Comparison of ENCODE assay signal across 18 cellular contexts in genomic region chr16:57725976-57726375, GRCh38. TPM values are rescaled to one million over a fixed set of nuclear protein-coding genes. Genes with fewer than 3 reads are reported as not detected.
DNase-seq lines count a peak whose midpoint lies in the region; ATAC-seq, FAIRE-seq and TF ChIP-seq lines count a peak whose summit lies in the region.
"Had no signal": no experiment of that assay in that cellular context is flagged by ENCODE, and none has a peak within 500 bp of the region (broad histone marks: within the 10 kb centered on the region; RNA-seq: fewer than 3 reads in every experiment).

No MANE protein-coding gene starts in this region.

- intact Hi-C loops in K562 (cut with micrococcal nuclease), result no loop called here
- intact Hi-C loops in spleen (cut with DNase I; ENCODE audit: low total_unique reads), result no loop called here
- intact Hi-C loops in dorsolateral prefrontal cortex (cut with DNase I), result loop anchor here in 1 of 2 donors (10.0 kb wide), 1 partner anchor 121 kb away; no protein-coding TSS in a partner anchor

- no peak overlapping the region for H3K14ac ChIP-seq in neuronal stem cell (ENCODE audit: low read length)

- H3K4me3 ChIP-seq in H7 (ENCODE audit: insufficient read depth, low read depth, low read length), result no peak overlapping the region
- no peak overlapping the region for H3K4me3 ChIP-seq in K562
- H3K4me3 ChIP-seq in neuronal stem cell (ENCODE audit: low read length in 2 of 2), result no peak overlapping the region
- no peak overlapping the region for H3K4me3 ChIP-seq in spleen
- H3K4me3 ChIP-seq in dorsolateral prefrontal cortex, result no peak overlapping the region
- no peak overlapping the region for H3K4me3 ChIP-seq in brain microvascular endothelial cell (ENCODE audit: low read depth, low read length)

- no peaks in the 10 kb centered on the region for H3K79me1 ChIP-seq in neuronal stem cell (ENCODE audit: low read depth, low read length)

- H2BK15ac ChIP-seq in neuronal stem cell (ENCODE audit: low read length), result no peak overlapping the region

- H2AFZ ChIP-seq in K562 (ENCODE audit: low read depth, low read length) (no peak overlapping the region), neuronal stem cell (ENCODE audit: low read length) (no peak overlapping the region)

- no peak for ATAC-seq in K562
- no peak for ATAC-seq in GM18498 (IDR thresholded peaks at IDR 0.05; ENCODE audit: unreplicated experiment)

- H3K36me3 ChIP-seq in H7 (replicated peaks; ENCODE audit: control insufficient read depth, insufficient read depth, low read length) (no peaks in the 10 kb centered on the region), K562 (ENCODE audit: control insufficient read depth, insufficient read depth, low read length) (no peaks in the 10 kb centered on the region), neuronal stem cell (replicated peaks in 1 of 2; ENCODE audit: control insufficient read depth in 2 of 2, insufficient read depth in 2 of 2, low read length in 2 of 2) (no peaks in the 10 kb centered on the region), spleen (no peaks in the 10 kb centered on the region), brain microvascular endothelial cell (replicated peaks) (no peaks in the 10 kb centered on the region)

- H3K9me3 ChIP-seq in K562 (replicated peaks; ENCODE audit: control insufficient read depth, insufficient read depth, low read depth, low read length), result no peaks in the 10 kb centered on the region
- H3K9me3 ChIP-seq in neuronal stem cell (replicated peaks in 1 of 2; ENCODE audit: control insufficient read depth in 2 of 2, insufficient read depth in 1 of 2, low read depth in 1 of 2, low read length in 2 of 2), result peaks cover 0 to 2% of the 10 kb centered on the region in 2 donors
- no peaks in the 10 kb centered on the region for H3K9me3 ChIP-seq in spleen

- CTCF ChIA-PET in K562 (lab: Yijun Ruan, JAX; ENCODE audit: low intra/inter-chr PET ratio), result no interaction called here

- H3K9ac ChIP-seq in K562 (ENCODE audit: insufficient read depth in 1 of 2, low read depth in 2 of 2, low read length in 2 of 2) (no peak overlapping the region), neuronal stem cell (ENCODE audit: low read depth, low read length, poor library complexity) (no peak overlapping the region)

- no TSS peak for BruUV-seq in K562 (replicated peaks; lab: Mats Ljungman, UMichigan)

- in situ Hi-C loops in K562 (cut with MboI), result no loop called here
- in situ Hi-C loops in brain microvascular endothelial cell (cut with HindIII; ENCODE audit: low pct_ligation_motif_present, low sequenced_read_pairs), result no loop called here

- H3K27me3 ChIP-seq in H7 (ENCODE audit: control insufficient read depth, insufficient read depth, low read length) (no peaks in the 10 kb centered on the region), K562 (ENCODE audit: control insufficient read depth in 2 of 2, insufficient read depth in 2 of 2, low read length in 2 of 2) (0 out of 5 replicates have a peak, but pooled peaks cover 0 to 5% of the 10 kb centered on the region in 2 experiments), neuronal stem cell (ENCODE audit: control insufficient read depth in 3 of 3, insufficient read depth in 3 of 3, low read depth in 1 of 3, low read length in 3 of 3) (no peaks in the 10 kb centered on the region), spleen (replicated peaks in 1 of 7) (no peaks in the 10 kb centered on the region), dorsolateral prefrontal cortex (no peaks in the 10 kb centered on the region), brain microvascular endothelial cell (replicated peaks) (no peaks in the 10 kb centered on the region)

- no peak for TF ChIP-seq CTCF in K562 (IDR thresholded peaks at IDR 0.05 in 2 of 3, conservative IDR thresholded peaks at IDR 0.05 in 1 of 3; ENCODE audit: insufficient read depth in 2 of 3, low read depth in 1 of 3, low read length in 3 of 3)
- no peak for TF ChIP-seq CTCF in spleen (IDR thresholded peaks at IDR 0.05 in 8 of 11, conservative IDR thresholded peaks at IDR 0.05 in 3 of 11)
- TF ChIP-seq CTCF in dorsolateral prefrontal cortex (IDR thresholded peaks at IDR 0.05 in 54 of 56, conservative IDR thresholded peaks at IDR 0.05 in 2 of 56; ENCODE audit: low read depth in 1 of 56, partially characterized antibody in 56 of 56), result no peak
- TF ChIP-seq CTCF in brain microvascular endothelial cell (IDR thresholded peaks at IDR 0.05; ENCODE audit: low read depth, low read length, missing control alignments), result no peak

- TF ChIP-seq EP300 in K562 (IDR thresholded peaks at IDR 0.05; ENCODE audit: low read length), result no peak

- H3K23ac ChIP-seq in neuronal stem cell (ENCODE audit: low read depth, low read length, poor library complexity), result peak overlapping the region; percentile 3

- no peaks in the 10 kb centered on the region for H3K79me2 ChIP-seq in K562 (ENCODE audit: control insufficient read depth, insufficient read depth, low read length)

- TF ChIP-seq POLR2A in K562 (conservative IDR thresholded peaks at IDR 0.05), result no peak
- TF ChIP-seq POLR2A in spleen (IDR thresholded peaks at IDR 0.05), result no peak

- POLR2A ChIA-PET in K562 (lab: Yijun Ruan, JAX), result interaction anchor here (0.6 to 2.5 kb wide), 2 partner anchors 10 to 321 kb away, joined by 3 to 12 read pairs; partner anchors contain the start of gene KATNB1

- H3K18ac ChIP-seq in neuronal stem cell (ENCODE audit: low read length), result peak overlapping the region; percentile 31

- H4K8ac ChIP-seq in neuronal stem cell (ENCODE audit: low read depth, low read length), result no peak overlapping the region

- no peak overlapping the region for H2BK120ac ChIP-seq in neuronal stem cell (ENCODE audit: low read depth, low read length)

- H2AK5ac ChIP-seq in neuronal stem cell (ENCODE audit: low read depth, low read length), result no peak overlapping the region

- H4K91ac ChIP-seq in neuronal stem cell (ENCODE audit: low read depth, low read length, poor library complexity), result no peak overlapping the region

- peak; percentile 40 for DNase-seq in H7
- no peak for DNase-seq in K562 (ENCODE audit: extremely low read depth in 1 of 4, low spot score in 3 of 4)
- no peak for DNase-seq in neuronal stem cell (ENCODE audit: low spot score)
- peak; percentile 64 for DNase-seq in spleen
- DNase-seq in dorsolateral prefrontal cortex, result no peak
- no peak for DNase-seq in brain microvascular endothelial cell
- DNase-seq: C1 segment of cervical spinal cord; Calu3; CD4-positive, alpha-beta memory T cell; GF-D8; HCEC 1CT had no signal

- H4K20me1 ChIP-seq in K562 (replicated peaks; ENCODE audit: control insufficient read depth, insufficient read depth, low read length), result no peaks in the 10 kb centered on the region

- TF ChIP-seq RAD21 in K562 (CRISPR knock-in tag; conservative IDR thresholded peaks at IDR 0.05 in 1 of 2, IDR thresholded peaks at IDR 0.05 in 1 of 2), result no peak

- no peak overlapping the region for H3K4me2 ChIP-seq in K562 (ENCODE audit: insufficient read depth, low read length)
- H3K4me2 ChIP-seq in neuronal stem cell (ENCODE audit: insufficient read depth, low read length, poor library complexity, severe bottlenecking), result no peak overlapping the region

- H3K27ac ChIP-seq in K562 (ENCODE audit: extremely low read depth, low read depth, low read length), result no peak overlapping the region
- no peak overlapping the region for H3K27ac ChIP-seq in neuronal stem cell (replicated peaks; ENCODE audit: low read length)
- no peak overlapping the region for H3K27ac ChIP-seq in spleen
- no peak overlapping the region for H3K27ac ChIP-seq in dorsolateral prefrontal cortex
- H3K27ac ChIP-seq in brain microvascular endothelial cell, result no peak overlapping the region

- no peaks in the 10 kb centered on the region for H3K9me1 ChIP-seq in K562 (ENCODE audit: control insufficient read depth, insufficient read depth, low read length)

- no peak for FAIRE-seq in K562 (lab: Jason Lieb, UNC)

- no peak overlapping the region for H3K4ac ChIP-seq in neuronal stem cell (ENCODE audit: low read length)

- WGBS in K562 (ENCODE audit: insufficient coverage, low coverage, missing lambda C conversion rate), result 49% methylated on average over 26 of the region's 30 CpGs
- WGBS in neuronal stem cell (ENCODE audit: extremely low coverage in 2 of 2, insufficient read length in 2 of 2, insufficient replicate concordance in 1 of 2), 2 donors, result no CpG with 5 or more reads among the region's 30 CpGs
- WGBS in spleen, 5 donors, result 93 to 96% (median 94%) methylated on average over 30 of the region's 30 CpGs

- H3K4me1 ChIP-seq in K562 (replicated peaks in 1 of 2; ENCODE audit: control insufficient read depth in 2 of 2, insufficient read depth in 2 of 2, low read length in 2 of 2) (peaks cover 12 to 20% of the 10 kb centered on the region in 2 experiments), neuronal stem cell (ENCODE audit: control insufficient read depth in 2 of 2, insufficient read depth in 1 of 2, low read depth in 1 of 2, low read length in 2 of 2) (peaks cover 0 to 3% of the 10 kb centered on the region in 2 donors), spleen (peaks cover 0 to 6% (median 0%) of the 10 kb centered on the region in 6 donors)

- peak overlapping the region; percentile 76 for H2BK12ac ChIP-seq in neuronal stem cell (ENCODE audit: low read length)

- H2BK5ac ChIP-seq in neuronal stem cell (ENCODE audit: low read length), result no peak overlapping the region

RNA-seq across cellular contexts. Expression of gene KATNB1, which starts 9.6 kb away (rescaled TPM):
- total RNA-seq in H7 (2014; rRNA removed; shearing (Covaris generic)), result 65.0 and 80.6 TPM in 2 replicates
- 32.2 and 108 TPM in 2 replicates for total RNA-seq in K562 (2011; cell fraction: chromatin; rRNA removed; ENCODE audit: low replicate concordance)
- 85.9 and 107 TPM in 2 replicates for total RNA-seq in K562 (2011; cell fraction: nucleolus; rRNA removed)
- total RNA-seq in K562 (2011; cell fraction: nucleoplasm; rRNA removed), result 35.6 and 47.7 TPM in 2 replicates
- total RNA-seq in K562 (2014; rRNA removed), result 41.7 and 49.9 TPM in 2 replicates
- 11.0 and 12.4 TPM in 2 replicates for total RNA-seq in K562 (2014; rRNA removed; fragmentation: Illumina TruSeq; extraction: Trizol)
- total RNA-seq in K562 (2015; rRNA removed; fragmentation: Illumina TruSeq; extraction: Trizol), result 16.2 and 19.2 TPM in 2 replicates
- 50.2 and 52.6 TPM in 2 replicates for total RNA-seq in K562 (2021)
- polyA plus RNA-seq in K562 (2011; rRNA removed), result 21.9 and 35.8 TPM in 2 replicates
- 23.3 and 42.8 TPM in 2 replicates for polyA plus RNA-seq in K562 (2011; cell fraction: cytosol; rRNA removed)
- polyA plus RNA-seq in K562 (2011; cell fraction: nucleus; rRNA removed), result 157 and 196 TPM in 2 replicates
- 32.5 and 46.3 TPM in 2 replicates for polyA plus RNA-seq in K562 (2012)
- 34.2 and 55.7 TPM in 2 replicates for polyA plus RNA-seq in K562 (2014; fragmentation: Illumina TruSeq; extraction: Trizol)
- 1 to 10 TPM; 1.2 to 2.6 TPM for polyA plus RNA-seq in K562 (2014; fragmentation: Nextera tagmentation; extraction: Ambion mirVana)
- polyA plus RNA-seq in K562 (2014; rRNA removed), result 39.6 and 48.0 TPM in 2 replicates
- polyA minus RNA-seq in K562 (2011; rRNA and poly(A)+ RNA removed), result 9.4 and 10.4 TPM in 2 replicates
- polyA minus RNA-seq in K562 (2011; cell fraction: cytosol; rRNA and poly(A)+ RNA removed), result 17.7 and 29.2 TPM in 2 replicates
- polyA minus RNA-seq in K562 (2011; cell fraction: nucleus; rRNA and poly(A)+ RNA removed), result 35.1 and 38.8 TPM in 2 replicates
- 31.8 TPM for polyA plus RNA-seq in neuronal stem cell (2013, experiment 1 of 2)
- polyA plus RNA-seq in neuronal stem cell (2013, experiment 2 of 2), result 30.8 TPM
- total RNA-seq in spleen, result 10 to 100 TPM; 15.7 to 23.1 (median 18.2) TPM
- 10 to 100 TPM; 10.6 to 14.5 (median 11.2) TPM for polyA plus RNA-seq in spleen
- total RNA-seq in dorsolateral prefrontal cortex, result 10 to 100 TPM; 30.7 to 87.4 (median 61.2) TPM

RNA-seq across cellular contexts. Expression of gene DRC7, which starts 31.4 kb away (rescaled TPM):
- 0.03 TPM in 1 of 2 replicates, not detected in the other for total RNA-seq in H7 (2014; rRNA removed; shearing (Covaris generic))
- 0.90 and 1.9 TPM in 2 replicates for total RNA-seq in K562 (2011; cell fraction: chromatin; rRNA removed; ENCODE audit: low replicate concordance)
- total RNA-seq in K562 (2011; cell fraction: nucleolus; rRNA removed), result not detected in 2 replicates
- total RNA-seq in K562 (2011; cell fraction: nucleoplasm; rRNA removed), result 0.15 TPM in 1 of 2 replicates, not detected in the other
- total RNA-seq in K562 (2014; rRNA removed) (0.09 TPM in 1 of 2 replicates, not detected in the other), K562 (2014; rRNA removed; fragmentation: Illumina TruSeq; extraction: Trizol) (0.04 TPM in 1 of 2 replicates, not detected in the other), K562 (2015; rRNA removed; fragmentation: Illumina TruSeq; extraction: Trizol) (0.19 and 0.33 TPM in 2 replicates), K562 (2021) (0.22 and 0.24 TPM in 2 replicates), spleen (1 to 10 TPM in 1 of 7 donors, under 1 TPM in 2, not detected in 4; 0.20 to 2.1 (median 0.60) TPM), dorsolateral prefrontal cortex (1 to 10 TPM in 77 of 120 experiments, under 1 TPM in 35, not detected in 8; 0.32 to 5.3 (median 1.4) TPM)
- polyA plus RNA-seq in K562 (2011; rRNA removed) (0.13 and 0.53 TPM in 2 replicates), K562 (2014; fragmentation: Illumina TruSeq; extraction: Trizol) (0.12 and 0.29 TPM in 2 replicates), K562 (2014; fragmentation: Nextera tagmentation; extraction: Ambion mirVana) (not detected), K562 (2014; rRNA removed) (not detected in 2 replicates), spleen (under 1 TPM; 0.03 to 0.11 (median 0.06) TPM)
- polyA plus RNA-seq in K562 (2011; cell fraction: cytosol; rRNA removed), result 0.07 and 0.40 TPM in 2 replicates
- polyA plus RNA-seq in K562 (2011; cell fraction: nucleus; rRNA removed), result 0.65 and 1.0 TPM in 2 replicates
- polyA plus RNA-seq in K562 (2012), result 0.51 and 1.4 TPM in 2 replicates
- 0.35 and 0.69 TPM in 2 replicates for polyA minus RNA-seq in K562 (2011; rRNA and poly(A)+ RNA removed)
- polyA minus RNA-seq in K562 (2011; cell fraction: cytosol; rRNA and poly(A)+ RNA removed), result not detected in 2 replicates
- polyA minus RNA-seq in K562 (2011; cell fraction: nucleus; rRNA and poly(A)+ RNA removed), result 0.27 and 0.67 TPM in 2 replicates
- 0.28 TPM for polyA plus RNA-seq in neuronal stem cell (2013, experiment 1 of 2)
- polyA plus RNA-seq in neuronal stem cell (2013, experiment 2 of 2), result 0.21 TPM
- total RNA-seq: A172; A673; Calu3; CD4-positive, alpha-beta memory T cell; Daoy; G401 had no signal
- polyA plus RNA-seq: BJ; CD4-positive, alpha-beta memory T cell had no signal

RNA-seq across cellular contexts. Expression of gene ADGRG3, which starts 57.9 kb away (rescaled TPM):
- 0.07 and 0.67 TPM in 2 replicates for total RNA-seq in H7 (2014; rRNA removed; shearing (Covaris generic))
- total RNA-seq in K562 (2011; cell fraction: chromatin; rRNA removed; ENCODE audit: low replicate concordance), result 0.40 and 1.00 TPM in 2 replicates
- 0.17 and 0.66 TPM in 2 replicates for total RNA-seq in K562 (2011; cell fraction: nucleolus; rRNA removed)
- total RNA-seq in K562 (2011; cell fraction: nucleoplasm; rRNA removed), result 0.29 TPM in 1 of 2 replicates, not detected in the other
- total RNA-seq in K562 (2014; rRNA removed) (not detected in 2 replicates), K562 (2014; rRNA removed; fragmentation: Illumina TruSeq; extraction: Trizol) (0.16 TPM in 1 of 2 replicates, not detected in the other), K562 (2015; rRNA removed; fragmentation: Illumina TruSeq; extraction: Trizol) (0.08 TPM in 1 of 2 replicates, not detected in the other), K562 (2021) (0.09 and 0.16 TPM in 2 replicates), spleen (100 to 1,000 TPM in 2 of 7 donors, 10 to 100 TPM in 5; 16.6 to 116 (median 34.2) TPM), dorsolateral prefrontal cortex (1 to 10 TPM in 31 of 120 experiments, under 1 TPM in 54, not detected in 35; 0.11 to 5.1 (median 0.77) TPM)
- polyA plus RNA-seq in K562 (2011; rRNA removed) (0.13 and 0.18 TPM in 2 replicates), K562 (2014; fragmentation: Illumina TruSeq; extraction: Trizol) (0.09 and 0.10 TPM in 2 replicates), K562 (2014; fragmentation: Nextera tagmentation; extraction: Ambion mirVana) (under 1 TPM; 0.10 to 0.30 TPM), K562 (2014; rRNA removed) (0.24 and 0.52 TPM in 2 replicates), spleen (10 to 100 TPM in 1 of 3 donors, 1 to 10 TPM in 2; 2.5 to 15.3 (median 8.5) TPM)
- 0.09 and 0.18 TPM in 2 replicates for polyA plus RNA-seq in K562 (2011; cell fraction: cytosol; rRNA removed)
- 0.51 and 0.59 TPM in 2 replicates for polyA plus RNA-seq in K562 (2011; cell fraction: nucleus; rRNA removed)
- polyA plus RNA-seq in K562 (2012), result 0.03 and 2.0 TPM in 2 replicates
- 0.21 TPM in 1 of 2 replicates, not detected in the other for polyA minus RNA-seq in K562 (2011; rRNA and poly(A)+ RNA removed)
- polyA minus RNA-seq in K562 (2011; cell fraction: cytosol; rRNA and poly(A)+ RNA removed), result not detected in 2 replicates
- polyA minus RNA-seq in K562 (2011; cell fraction: nucleus; rRNA and poly(A)+ RNA removed), result 0.27 TPM in 1 of 2 replicates, not detected in the other
- polyA plus RNA-seq in neuronal stem cell (2013, experiment 1 of 2), result 0.25 TPM
- polyA plus RNA-seq in neuronal stem cell (2013, experiment 2 of 2), result 0.33 TPM
- total RNA-seq: A172; A673; Calu3; CD4-positive, alpha-beta memory T cell; Daoy; G401; H4 had no signal
- polyA plus RNA-seq: BJ; CD4-positive, alpha-beta memory T cell had no signal

Comparison
In these comparisons a context has a peak if more than half of its experiments do, and no peak if none do; other contexts are left out.
1. DNase-seq: peak in H7 (single experiment) and spleen (single experiment); none in K562 (0 of 4), neuronal stem cell (single experiment), dorsolateral prefrontal cortex (0 of 10) and brain microvascular endothelial cell (single experiment).